In the genomic region with DNA sequence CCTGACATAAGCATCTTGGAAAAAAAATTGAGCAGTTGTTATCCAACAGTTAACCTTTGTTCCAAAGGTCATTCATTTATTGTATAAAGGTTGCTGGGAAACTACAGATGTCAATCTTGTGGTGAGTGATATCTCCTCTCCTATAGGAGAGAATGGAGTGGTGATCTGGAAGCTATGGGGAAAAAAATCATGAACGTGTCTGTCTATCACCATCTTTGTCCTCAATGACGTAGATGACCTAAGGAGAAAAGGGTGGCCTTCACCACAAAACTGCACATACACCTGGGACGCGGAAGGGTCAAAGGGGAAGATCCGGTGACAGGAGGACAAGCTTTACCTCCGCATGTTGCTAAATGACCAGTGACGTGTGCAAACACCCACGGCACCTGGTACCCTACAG, we compare ENCODE assay signal across 24 cellular contexts. TPM values are rescaled to one million over a fixed set of nuclear protein-coding genes. Genes with fewer than 3 reads are reported as not detected.
"Had no signal": no experiment of that assay in that cellular context is flagged by ENCODE, and none has a peak within 500 bp of the region (broad histone marks: within the 10 kb centered on the region; RNA-seq: fewer than 3 reads in every experiment).

No MANE protein-coding gene starts in this region.

- ATAC-seq: left ventricle myocardium superior; lower lobe of right lung; natural killer cell; pancreas; sciatic nerve; stimulated activated memory B cell treated with anti-CD40 and anti-IgM and Interleukin-4, amounts not matched to agents 10 μg/mL and 1 μg/mL and 100 μg/mL, for 72 hours; stimulated activated naive CD8-positive, alpha-beta T cell treated with anti-CD3 and anti-CD28 coated beads, Interleukin-15, Interleukin-2, amounts not matched to agents 100 U/mL and 50 U/mL, for 24 hours had no signal

- H3K4me1 ChIP-seq: lower lobe of right lung, pancreas, spleen, testis had no signal

- H3K27me3 ChIP-seq: dorsolateral prefrontal cortex, neutrophil, pancreas, spleen, testis, tibial artery had no signal

- FAIRE-seq: frontal cortex, keratinocyte, pancreas had no signal

- H3K36me3 ChIP-seq: lower lobe of right lung, neutrophil, pancreas, spleen had no signal

- H3K9me3 ChIP-seq: lower lobe of right lung, neutrophil, pancreas, spleen, testis had no signal

- H3K4me3 ChIP-seq: dorsolateral prefrontal cortex, lower lobe of right lung, pancreas, skin epidermis, spleen, testis, tibial artery had no signal

- DNase-seq: dorsolateral prefrontal cortex; effector CD4-positive, alpha-beta T cell; head of caudate nucleus; left ventricle myocardium superior; lower lobe of right lung; natural killer cell; pancreas; spleen; stimulated activated CD4-positive, alpha-beta T cell treated with anti-CD3 and anti-CD28 coated beads, Interleukin-4, amount 100 ng/mL, for 4 hours; stimulated activated naive CD8-positive, alpha-beta T cell treated with anti-CD3 and anti-CD28 coated beads, Interleukin-15, Interleukin-2, amounts not matched to agents 100 U/mL and 50 U/mL, for 24 hours; substantia nigra; testis; tibial artery had no signal

- H3K27ac ChIP-seq: dorsolateral prefrontal cortex, lower lobe of right lung, neutrophil, pancreas, skin epidermis, spleen, testis, tibial artery had no signal

RNA-seq across cellular contexts. Expression of gene ASB5, which starts 27.3 kb away (rescaled TPM):
- total RNA-seq: glomerular endothelial cell, lower lobe of right lung, mononuclear cell, natural killer cell, omental fat pad, pancreas, spleen had no signal
- polyA plus RNA-seq: keratinocyte, neural cell had no signal

RNA-seq across cellular contexts. Expression of gene SPATA4, which starts 46.3 kb away (rescaled TPM):
- total RNA-seq: fibroblast of villous mesenchyme, glomerular endothelial cell, left ventricle myocardium superior, mononuclear cell, natural killer cell, omental fat pad, sciatic nerve, spleen had no signal
- polyA plus RNA-seq: neural cell, spleen had no signal
